Comparison of ENCODE assay signal across 8 cellular contexts in the genomic region with DNA sequence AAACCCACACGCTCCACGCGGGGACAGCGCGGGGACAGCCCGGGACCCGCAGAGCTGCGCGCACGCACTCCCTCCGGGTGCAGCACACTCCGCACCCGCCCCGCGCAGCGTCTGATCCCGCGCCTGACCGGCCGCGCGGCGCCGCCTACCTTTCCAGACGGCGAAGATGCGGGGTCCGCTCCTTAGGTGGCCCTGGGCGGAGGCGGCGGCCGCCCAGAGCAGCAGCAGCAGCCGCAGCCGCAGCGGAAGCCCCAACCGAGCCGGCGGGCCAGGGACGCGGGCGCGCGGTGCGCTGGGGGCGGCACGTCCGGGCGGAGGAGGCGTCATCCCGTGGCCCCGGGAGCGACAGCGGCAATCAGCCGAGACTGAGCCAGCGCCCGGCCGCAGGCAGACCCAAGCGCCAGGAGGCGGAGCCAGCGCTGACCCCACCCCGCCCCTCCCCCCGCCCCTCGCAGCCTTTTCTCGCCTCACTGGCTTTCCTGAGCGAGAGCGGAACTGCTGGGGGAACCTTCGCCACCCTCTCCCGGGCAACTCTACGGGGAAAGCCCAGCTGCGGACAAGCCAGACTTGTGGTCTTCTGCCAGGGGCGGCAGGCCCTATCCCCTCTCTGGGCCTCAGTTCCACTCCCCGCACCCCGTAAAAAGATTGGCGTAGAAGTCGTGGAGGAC. TPM values are rescaled to one million over a fixed set of nuclear protein-coding genes. Genes with fewer than 3 reads are reported as not detected.
DNase-seq lines count a peak whose midpoint lies in the region; ATAC-seq lines count a peak whose summit lies in the region.

A gene with protein sequence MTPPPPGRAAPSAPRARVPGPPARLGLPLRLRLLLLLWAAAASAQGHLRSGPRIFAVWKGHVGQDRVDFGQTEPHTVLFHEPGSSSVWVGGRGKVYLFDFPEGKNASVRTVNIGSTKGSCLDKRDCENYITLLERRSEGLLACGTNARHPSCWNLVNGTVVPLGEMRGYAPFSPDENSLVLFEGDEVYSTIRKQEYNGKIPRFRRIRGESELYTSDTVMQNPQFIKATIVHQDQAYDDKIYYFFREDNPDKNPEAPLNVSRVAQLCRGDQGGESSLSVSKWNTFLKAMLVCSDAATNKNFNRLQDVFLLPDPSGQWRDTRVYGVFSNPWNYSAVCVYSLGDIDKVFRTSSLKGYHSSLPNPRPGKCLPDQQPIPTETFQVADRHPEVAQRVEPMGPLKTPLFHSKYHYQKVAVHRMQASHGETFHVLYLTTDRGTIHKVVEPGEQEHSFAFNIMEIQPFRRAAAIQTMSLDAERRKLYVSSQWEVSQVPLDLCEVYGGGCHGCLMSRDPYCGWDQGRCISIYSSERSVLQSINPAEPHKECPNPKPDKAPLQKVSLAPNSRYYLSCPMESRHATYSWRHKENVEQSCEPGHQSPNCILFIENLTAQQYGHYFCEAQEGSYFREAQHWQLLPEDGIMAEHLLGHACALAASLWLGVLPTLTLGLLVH (minus strand): TSS at position 367 of the 668 bp plus-strand sequence. CDS start 40 bp downstream, at position 327.

- H3K9me3 Mint-ChIP-seq in activated CD4-positive, alpha-beta T cell treated with anti-CD3 and anti-CD28 coated beads for 36 hours (ENCODE audit: low read depth): no peaks in the 10 kb centered on the region

- H3K4me1 Mint-ChIP-seq in activated CD4-positive, alpha-beta T cell treated with anti-CD3 and anti-CD28 coated beads for 36 hours: peaks cover 59% of the 10 kb centered on the region

- peak; percentile 66 for ATAC-seq in HG02852 (IDR thresholded peaks at IDR 0.05; ENCODE audit: unreplicated experiment)
- peak; percentile 89 for ATAC-seq in activated CD4-positive, alpha-beta T cell treated with anti-CD3 and anti-CD28 coated beads for 36 hours

- intact Hi-C loops in activated CD4-positive, alpha-beta T cell treated with anti-CD3 and anti-CD28 coated beads for 36 hours (cut with DNase I, micrococcal nuclease): loop anchor here (1.0 to 10.0 kb wide), 9 partner anchors 28 to 182 kb away; a partner anchor contains a TSS

- peak within 1 kb of the TSS; percentile 83 for H3K4me3 Mint-ChIP-seq in activated CD4-positive, alpha-beta T cell treated with anti-CD3 and anti-CD28 coated beads for 36 hours

- peaks cover 28% of the 10 kb centered on the region for H3K36me3 Mint-ChIP-seq in activated CD4-positive, alpha-beta T cell treated with anti-CD3 and anti-CD28 coated beads for 36 hours (ENCODE audit: low read depth)

- DNase-seq in NCI-H1436 (lab: John Stamatoyannopoulos, UW) (peak; percentile 60), NCI-H1436 treated with DMSO at 0.1 percent for 48 hours (lab: John Stamatoyannopoulos, UW) (no peak), NCI-H2227 (lab: John Stamatoyannopoulos, UW; ENCODE audit: unreplicated experiment) (peak; percentile 82)
- peak; percentile 90 for DNase-seq in activated CD4-positive, alpha-beta T cell treated with anti-CD3 and anti-CD28 coated beads for 36 hours
- peak; percentile 71 to 75 for DNase-seq in stimulated activated CD4-positive, alpha-beta T cell treated with anti-CD3 and anti-CD28 coated beads, Interleukin-1b, Interleukin-23, amount 100 ng/mL, for 4 hours (ENCODE audit: low read depth in 2 of 2)

- POLR2A ChIA-PET in activated CD4-positive, alpha-beta T cell treated with anti-CD3 and anti-CD28 coated beads for 36 hours (lab: Charles Lee): interaction anchor here (0.6 kb wide), 1 partner anchor 626 kb away, joined by 3 read pairs; no protein-coding TSS in a partner anchor

- peak within 1 kb of the TSS; percentile 56 for H3K27ac Mint-ChIP-seq in activated CD4-positive, alpha-beta T cell treated with anti-CD3 and anti-CD28 coated beads for 36 hours

- no peaks in the 10 kb centered on the region for H3K27me3 Mint-ChIP-seq in activated CD4-positive, alpha-beta T cell treated with anti-CD3 and anti-CD28 coated beads for 36 hours

- CTCF ChIA-PET in activated CD4-positive, alpha-beta T cell treated with anti-CD3 and anti-CD28 coated beads for 36 hours (lab: Charles Lee): interaction anchor here (1.9 to 11.3 kb wide), 3 partner anchors 30 to 60 kb away, joined by 7 to 176 read pairs (median 137); no protein-coding TSS in a partner anchor

- peak within 1 kb of the TSS; percentile 90 for H3K27ac ChIP-seq in cingulate gyrus (ENCODE audit: low read depth, low read length)
- H3K27ac ChIP-seq in layer of hippocampus (ENCODE audit: low read depth, low read length): peak within 1 kb of the TSS; percentile 92

- H3K27me3 ChIP-seq in layer of hippocampus (ENCODE audit: control insufficient read depth, insufficient read depth, low read length): no peaks in the 10 kb centered on the region

RNA-seq across cellular contexts. Expression of the gene that starts here (rescaled TPM):
- 10 to 100 TPM; 57.3 to 57.7 TPM for total RNA-seq in activated CD4-positive, alpha-beta T cell treated with anti-CD3 and anti-CD28 coated beads for 36 hours
